8 cellular contexts compared by ENCODE assay signal in genomic region chr15:65183847-65184159, GRCh38. TPM values are rescaled to one million over a fixed set of nuclear protein-coding genes. Genes with fewer than 3 reads are reported as not detected.
DNase-seq lines count a peak whose midpoint lies in the region; ATAC-seq and TF ChIP-seq lines count a peak whose summit lies in the region.

No MANE protein-coding gene starts in this region.

- no peak overlapping the region for H3K9ac ChIP-seq in rectal smooth muscle tissue (ENCODE audit: low read length)

- TF ChIP-seq EP300 in esophagus muscularis mucosa (IDR thresholded peaks at IDR 0.05), result no peak

- H3K27me3 ChIP-seq in GM06990 (replicated peaks; ENCODE audit: control insufficient read depth, insufficient read depth, low read length), result no peaks in the 10 kb centered on the region
- H3K27me3 ChIP-seq in RWPE2 (ENCODE audit: insufficient read depth, poor library complexity, severe bottlenecking), result no peaks in the 10 kb centered on the region
- H3K27me3 ChIP-seq in esophagus muscularis mucosa, result no peaks in the 10 kb centered on the region
- no peaks in the 10 kb centered on the region for H3K27me3 ChIP-seq in rectal smooth muscle tissue (ENCODE audit: control insufficient read depth, insufficient read depth, low read length)

- WGBS in esophagus muscularis mucosa, result 5% methylated on average over 4 of the region's 4 CpGs

- no peak for DNase-seq in GM06990 (ENCODE audit: extremely low read depth, insufficient read length)
- DNase-seq in RWPE2 (ENCODE audit: low spot score), result no peak
- DNase-seq in esophagus muscularis mucosa (ENCODE audit: extremely low spot score), result no peak
- DNase-seq in SW480 (ENCODE audit: low spot score), result no peak
- no peak for DNase-seq in epidermal melanocyte (ENCODE audit: insufficient read length, low spot score)

- H3K27ac ChIP-seq in RWPE2 (ENCODE audit: poor library complexity, severe bottlenecking) (peak overlapping the region; percentile 64), esophagus muscularis mucosa (replicated peaks in 1 of 4) (peak overlapping the region; percentile 96 to 98 (median 98)), rectal smooth muscle tissue (ENCODE audit: low read depth, low read length) (peak overlapping the region; percentile 95)

- H3K4me3 ChIP-seq in GM06990 (replicated peaks; ENCODE audit: low read depth, low read length) (peak overlapping the region; percentile 99), RWPE2 (ENCODE audit: severe bottlenecking) (peak overlapping the region; percentile 94), esophagus muscularis mucosa (peak overlapping the region; percentile 73 to 94 (median 86)), rectal smooth muscle tissue (ENCODE audit: low read length) (peak overlapping the region; percentile 78)

- no peaks in the 10 kb centered on the region; the same call in 1 of the 2 replicates for H3K36me3 ChIP-seq in GM06990 (ENCODE audit: control insufficient read depth, insufficient read depth, low read length)
- peaks cover 34% of the 10 kb centered on the region for H3K36me3 ChIP-seq in RWPE2 (ENCODE audit: low read depth)
- H3K36me3 ChIP-seq in esophagus muscularis mucosa, result peaks cover 0 to 12% (median 6%) of the 10 kb centered on the region in 4 donors
- peaks cover 2% of the 10 kb centered on the region for H3K36me3 ChIP-seq in rectal smooth muscle tissue (ENCODE audit: control insufficient read depth, insufficient read depth, low read length)

- TF ChIP-seq CTCF in GM06990 (IDR thresholded peaks at IDR 0.05; ENCODE audit: insufficient read depth, low read length, poor library complexity, severe bottlenecking) (no peak), RWPE2 (IDR thresholded peaks at IDR 0.05; ENCODE audit: poor library complexity, severe bottlenecking) (peak; percentile 33), esophagus muscularis mucosa (IDR thresholded peaks at IDR 0.05) (no peak)

- H3K9me3 ChIP-seq in RWPE2 (ENCODE audit: severe bottlenecking) (no peaks in the 10 kb centered on the region), esophagus muscularis mucosa (no peaks in the 10 kb centered on the region)

- H3K4me1 ChIP-seq in RWPE2 (ENCODE audit: insufficient read depth, poor library complexity, severe bottlenecking) (peaks cover 11% of the 10 kb centered on the region), esophagus muscularis mucosa (peaks cover 29 to 50% (median 43%) of the 10 kb centered on the region in 4 donors), rectal smooth muscle tissue (ENCODE audit: control insufficient read depth, insufficient read depth, low read length) (peaks cover 10% of the 10 kb centered on the region)

- no peak for ATAC-seq in RWPE2 (ENCODE audit: low read depth)
- no peak for ATAC-seq in HG02840 (IDR thresholded peaks at IDR 0.05; ENCODE audit: low FRiP score, unreplicated experiment)
- ATAC-seq in GM18868 (IDR thresholded peaks at IDR 0.05; ENCODE audit: unreplicated experiment), result no peak

- intact Hi-C loops in esophagus muscularis mucosa (cut with DNase I), result no loop called here

- TF ChIP-seq POLR2A in esophagus muscularis mucosa (IDR thresholded peaks at IDR 0.05; ENCODE audit: low read depth), result no peak

RNA-seq across cellular contexts. Expression of gene CLPX, which starts 1.3 kb away (rescaled TPM):
- 10 to 100 TPM; 37.4 to 53.2 (median 39.8) TPM for total RNA-seq in esophagus muscularis mucosa

RNA-seq across cellular contexts. Expression of gene CILP, which starts 27.5 kb away (rescaled TPM):
- 100 to 1,000 TPM in 2 of 4 donors, 10 to 100 TPM in 2; 40.4 to 166 (median 93.8) TPM for total RNA-seq in esophagus muscularis mucosa

RNA-seq across cellular contexts. Expression of gene PDCD7, which starts 50.2 kb away (rescaled TPM):
- 10 to 100 TPM; 24.2 to 33.4 (median 25.5) TPM for total RNA-seq in esophagus muscularis mucosa
